In genomic region chr12:104079024-104079423, GRCh38 we compare ENCODE assay signal across 18 cellular contexts.
"Had no signal": no experiment of that assay in that cellular context is flagged by ENCODE, and none has a peak within 500 bp of the region (broad histone marks: within the 10 kb centered on the region; RNA-seq: fewer than 3 reads in every experiment).

No MANE protein-coding gene starts in this region.

- H3K27ac ChIP-seq: HL-60, KMS-11, SJCRH30 had no signal

- ATAC-seq: K562 had no signal

- H3K4me1 ChIP-seq: SJCRH30 had no signal

- H3K9me3 ChIP-seq: SJCRH30 had no signal

- H3K27me3 ChIP-seq: SJCRH30 had no signal

- H3K4me3 ChIP-seq: K562, SJCRH30 had no signal

- DNase-seq: Kasumi-1, MM.1S, NCI-H1092 treated with DMSO at 0.1 percent for 48 hours, NCI-H1436, NCI-H1694, NCI-H187 treated with DMSO at 0.1 percent for 48 hours, NCI-H2029 treated with DMSO at 0.1 percent for 48 hours, NCI-H2171 treated with DMSO at 0.1 percent for 48 hours, NCI-H345, NCI-H446 treated with DMSO at 0.1 percent for 48 hours, NCI-H510A treated with DMSO at 0.1 percent for 48 hours, NCI-H526, RPMI8226, SHP77 treated with DMSO at 0.1 percent for 48 hours, SJCRH30 had no signal
